In the genomic region with DNA sequence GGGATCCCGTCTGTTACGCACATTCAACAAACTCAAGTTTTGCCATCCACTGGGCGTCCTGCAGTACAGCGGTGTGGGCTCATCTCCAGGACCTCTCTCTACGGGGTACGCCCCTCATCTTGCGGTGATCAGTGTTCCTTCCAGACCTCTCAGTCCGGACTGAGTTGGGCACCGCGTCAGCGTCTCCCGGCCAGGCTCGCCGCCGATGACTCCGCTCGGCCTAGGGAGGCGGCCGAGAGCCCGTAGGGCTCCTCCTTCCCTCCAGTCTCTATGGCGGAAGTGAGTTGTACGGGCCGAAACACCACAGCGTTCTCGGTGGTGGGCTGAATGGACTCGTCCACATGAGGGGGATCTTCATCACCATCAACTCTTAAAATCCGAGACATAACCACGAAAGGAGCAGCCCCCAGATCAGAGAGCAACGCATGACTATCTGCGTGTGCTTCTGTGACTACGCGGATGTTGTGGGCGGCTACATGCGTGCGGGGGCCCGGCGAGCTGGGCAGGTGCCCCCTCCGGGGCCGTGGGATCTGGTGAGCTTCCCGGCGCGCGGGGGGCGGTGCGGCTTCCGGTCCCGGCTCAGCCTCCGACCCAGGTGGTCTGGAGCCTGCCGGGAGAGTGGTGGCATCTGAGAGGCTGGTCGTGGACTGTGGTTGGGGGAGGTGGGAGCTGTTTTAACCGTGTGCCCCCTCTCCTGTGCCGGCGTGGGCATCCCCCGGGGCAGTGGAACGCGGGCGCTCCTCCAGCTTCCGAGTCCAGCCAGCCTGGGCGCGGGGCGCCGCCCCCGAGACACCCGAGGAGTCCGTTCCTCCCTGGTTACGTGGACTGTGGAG, we compare ENCODE assay signal across 8 cellular contexts. TPM values are rescaled to one million over a fixed set of nuclear protein-coding genes. Genes with fewer than 3 reads are reported as not detected.
A peak's percentile ranks its signal among the peaks of the same experiment; 100 is the strongest.
DNase-seq lines count a peak whose midpoint lies in the region; ATAC-seq and TF ChIP-seq lines count a peak whose summit lies in the region.

A gene with protein sequence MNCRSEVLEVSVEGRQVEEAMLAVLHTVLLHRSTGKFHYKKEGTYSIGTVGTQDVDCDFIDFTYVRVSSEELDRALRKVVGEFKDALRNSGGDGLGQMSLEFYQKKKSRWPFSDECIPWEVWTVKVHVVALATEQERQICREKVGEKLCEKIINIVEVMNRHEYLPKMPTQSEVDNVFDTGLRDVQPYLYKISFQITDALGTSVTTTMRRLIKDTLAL (plus strand): TSS at position 569 of the 833 bp plus-strand sequence. CDS start 3,673 bp downstream, outside the sequence.

- H3K9me2 ChIP-seq in GM23338 (ENCODE audit: insufficient read depth): no peaks in the 10 kb centered on the region

- DNase-seq in ELF-1 (ENCODE audit: low read depth, low spot score) (peak; percentile 97), GM23338 (ENCODE audit: low spot score) (peak; percentile 97), LHCN-M2 (ENCODE audit: low read depth) (peak; percentile 93), RPMI7951 (ENCODE audit: low read depth) (peak; percentile 93), fibroblast of lung (ENCODE audit: low read depth in 2 of 2) (peak; percentile 96 to 97)
- DNase-seq in activated T-helper 1 cell treated with anti-CD3 and anti-CD28 coated beads, Interleukin-2, amount 50 U/mL, for 16 hours (ENCODE audit: low read depth in 1 of 2, low spot score in 1 of 2): peak; percentile 59 to 78
- peak; percentile 80 to 92 (median 89) for DNase-seq in naive thymus-derived CD4-positive, alpha-beta T cell
- DNase-seq in stimulated activated naive CD4-positive, alpha-beta T cell treated with Interleukin-2 at 50 U/mL for 16 hours (lab: John Stamatoyannopoulos, UW): peak; percentile 82

- H2AFZ ChIP-seq in GM23338 (peak within 1 kb of the TSS; percentile 97), fibroblast of lung (ENCODE audit: low read length) (peak within 1 kb of the TSS; percentile 93)

- H3K4me3 Mint-ChIP-seq in GM23338: peak within 1 kb of the TSS; percentile 89
- peak within 1 kb of the TSS; percentile 88 to 99 (median 96) for H3K4me3 Mint-ChIP-seq in naive thymus-derived CD4-positive, alpha-beta T cell

- no peaks in the 10 kb centered on the region for H3K9me3 Mint-ChIP-seq in GM23338
- no peaks in the 10 kb centered on the region for H3K9me3 Mint-ChIP-seq in naive thymus-derived CD4-positive, alpha-beta T cell

- H3K36me3 Mint-ChIP-seq in GM23338 (ENCODE audit: low read depth): peaks cover 20% of the 10 kb centered on the region
- H3K36me3 Mint-ChIP-seq in naive thymus-derived CD4-positive, alpha-beta T cell: peaks cover 10 to 21% (median 13%) of the 10 kb centered on the region in 5 donors

- H4K20me1 ChIP-seq in GM23338 (replicated peaks; ENCODE audit: insufficient read depth) (peaks cover 30% of the 10 kb centered on the region), fibroblast of lung (ENCODE audit: control insufficient read depth, extremely low read depth, insufficient read depth, low read length) (no peaks in the 10 kb centered on the region)

- peak within 1 kb of the TSS; percentile 100 for H3K27ac Mint-ChIP-seq in GM23338
- peak within 1 kb of the TSS; percentile 97 to 100 (median 98) for H3K27ac Mint-ChIP-seq in naive thymus-derived CD4-positive, alpha-beta T cell

- intact Hi-C loops in naive thymus-derived CD4-positive, alpha-beta T cell (cut with micrococcal nuclease): loop anchor here (1.0 to 5.0 kb wide), 7 partner anchors 14 to 1307 kb away; a partner anchor contains a TSS

- H3K27me3 ChIP-seq in GM23338 (ENCODE audit: insufficient read depth) (no peaks in the 10 kb centered on the region), fibroblast of lung (ENCODE audit: control insufficient read depth, insufficient read depth, low read length) (no peaks in the 10 kb centered on the region)
- no peaks in the 10 kb centered on the region for H3K27me3 ChIP-seq in naive thymus-derived CD4-positive, alpha-beta T cell (ENCODE audit: control insufficient read depth in 2 of 2, insufficient read depth in 2 of 2, low read length in 2 of 2)

- H3K4me2 ChIP-seq in GM23338 (peak within 1 kb of the TSS; percentile 99), fibroblast of lung (ENCODE audit: extremely low read depth, insufficient read depth, low read length) (peak within 1 kb of the TSS; percentile 87)

- H3K27me3 Mint-ChIP-seq in GM23338 (ENCODE audit: insufficient read depth, low read depth, poor library complexity): peaks cover 13% of the 10 kb centered on the region
- H3K27me3 Mint-ChIP-seq in naive thymus-derived CD4-positive, alpha-beta T cell: peaks cover 0 to 5% (median 0%) of the 10 kb centered on the region in 5 donors

- H3K27ac ChIP-seq in GM23338 (ENCODE audit: low read depth) (peak within 1 kb of the TSS; percentile 91), fibroblast of lung (ENCODE audit: insufficient read depth, low read length) (peak within 1 kb of the TSS; percentile 99)
- peak within 1 kb of the TSS; percentile 87 for H3K27ac ChIP-seq in naive thymus-derived CD4-positive, alpha-beta T cell (ENCODE audit: low read depth, low read length)

- H3K79me2 ChIP-seq in GM23338 (replicated peaks; ENCODE audit: insufficient read depth) (peaks cover 44% of the 10 kb centered on the region), fibroblast of lung (ENCODE audit: control insufficient read depth, insufficient read depth, low read length) (peaks cover 46% of the 10 kb centered on the region)

- H3K4me1 ChIP-seq in GM23338 (ENCODE audit: insufficient read depth): peaks cover 4% of the 10 kb centered on the region
- peaks cover 23% of the 10 kb centered on the region for H3K4me1 ChIP-seq in fibroblast of lung (ENCODE audit: control insufficient read depth, extremely low read depth, insufficient read depth, low read length)
- peaks cover 19 to 31% of the 10 kb centered on the region in 2 donors for H3K4me1 ChIP-seq in naive thymus-derived CD4-positive, alpha-beta T cell (ENCODE audit: control insufficient read depth in 2 of 2, insufficient read depth in 2 of 2, low read length in 2 of 2)

- H3K9ac ChIP-seq in fibroblast of lung (ENCODE audit: insufficient read depth, low read length): peak within 1 kb of the TSS; percentile 96

- TF ChIP-seq CTCF in GM23338 (conservative IDR thresholded peaks at IDR 0.05; ENCODE audit: low read depth in 2 of 2) (peak; percentile 70 to 80), fibroblast of lung (conservative IDR thresholded peaks at IDR 0.05 in 1 of 2, IDR thresholded peaks at IDR 0.05 in 1 of 2; ENCODE audit: low read depth in 1 of 2, low read length in 2 of 2) (peak; percentile 50 to 70)

- POLR2A ChIA-PET in naive thymus-derived CD4-positive, alpha-beta T cell (lab: Charles Lee): interaction anchor here (0.8 to 2.9 kb wide), 13 partner anchors 14 to 936 kb away, joined by 3 to 31 read pairs (median 4); a partner anchor contains a TSS

- H3K9me3 ChIP-seq in fibroblast of lung (ENCODE audit: control insufficient read depth, insufficient read depth, low read depth, low read length): no peaks in the 10 kb centered on the region
- no peaks in the 10 kb centered on the region for H3K9me3 ChIP-seq in naive thymus-derived CD4-positive, alpha-beta T cell (ENCODE audit: control insufficient read depth in 2 of 3, low read length in 3 of 3)

- H3K4me3 ChIP-seq in GM23338 (peak within 1 kb of the TSS; percentile 99), fibroblast of lung (replicated peaks in 1 of 4; ENCODE audit: control extremely low read depth in 1 of 4, insufficient read depth in 1 of 4, low read depth in 3 of 4, low read length in 4 of 4) (peak within 1 kb of the TSS; percentile 74 to 83 (median 79))
- H3K4me3 ChIP-seq in naive thymus-derived CD4-positive, alpha-beta T cell (ENCODE audit: low read length): peak within 1 kb of the TSS; percentile 96

- H3F3A ChIP-seq in GM23338 (replicated peaks; ENCODE audit: low read depth): no peaks in the 10 kb centered on the region; the same call in 1 of the 2 replicates

- peaks cover 14% of the 10 kb centered on the region for H3K4me1 Mint-ChIP-seq in GM23338
- peaks cover 35 to 60% (median 49%) of the 10 kb centered on the region in 7 donors for H3K4me1 Mint-ChIP-seq in naive thymus-derived CD4-positive, alpha-beta T cell

- CTCF ChIA-PET in naive thymus-derived CD4-positive, alpha-beta T cell (lab: Charles Lee): interaction anchor here (0.6 to 21.9 kb wide), 9 partner anchors 8 to 91 kb away, joined by 3 to 457 read pairs (median 4); a partner anchor contains a TSS

- H3K36me3 ChIP-seq in GM23338 (ENCODE audit: insufficient read depth) (peaks cover 7% of the 10 kb centered on the region; the same call in 1 of the 2 replicates), fibroblast of lung (ENCODE audit: control insufficient read depth, insufficient read depth, low read length) (peaks cover 7% of the 10 kb centered on the region)
- peaks cover 0 to 25% (median 0%) of the 10 kb centered on the region in 3 experiments for H3K36me3 ChIP-seq in naive thymus-derived CD4-positive, alpha-beta T cell (ENCODE audit: control insufficient read depth in 2 of 3, insufficient read depth in 3 of 3, low read length in 3 of 3)

- ATAC-seq in GM23338: peak; percentile 98
- ATAC-seq in naive thymus-derived CD4-positive, alpha-beta T cell: peak; percentile 97

TF ChIP-seq in GM23338, 12 proteins besides CTCF, POLR2A, EP300 and RAD21 (continues in another document):
- TF ChIP-seq STAT1 (IDR thresholded peaks at IDR 0.05; ENCODE audit: unreplicated experiment): no peak
- TF ChIP-seq, protein P1, sequence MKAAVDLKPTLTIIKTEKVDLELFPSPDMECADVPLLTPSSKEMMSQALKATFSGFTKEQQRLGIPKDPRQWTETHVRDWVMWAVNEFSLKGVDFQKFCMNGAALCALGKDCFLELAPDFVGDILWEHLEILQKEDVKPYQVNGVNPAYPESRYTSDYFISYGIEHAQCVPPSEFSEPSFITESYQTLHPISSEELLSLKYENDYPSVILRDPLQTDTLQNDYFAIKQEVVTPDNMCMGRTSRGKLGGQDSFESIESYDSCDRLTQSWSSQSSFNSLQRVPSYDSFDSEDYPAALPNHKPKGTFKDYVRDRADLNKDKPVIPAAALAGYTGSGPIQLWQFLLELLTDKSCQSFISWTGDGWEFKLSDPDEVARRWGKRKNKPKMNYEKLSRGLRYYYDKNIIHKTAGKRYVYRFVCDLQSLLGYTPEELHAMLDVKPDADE (IDR thresholded peaks at IDR 0.05): no peak; the same call in 1 of the 2 replicates
- no peak for TF ChIP-seq ZNF331 (CRISPR knock-in tag; IDR thresholded peaks at IDR 0.05; ENCODE audit: low read depth)

RNA-seq across cellular contexts. Expression of the gene that starts here (rescaled TPM):
- 60.3 and 111 TPM in 2 replicates for total RNA-seq in GM23338 (2014; rRNA removed; shearing (Covaris generic))
- polyA plus RNA-seq in GM23338 (2016; fragmentation: Nextera tagmentation; extraction: Ambion mirVana) (27.7 and 29.4 TPM in 2 replicates), fibroblast of lung (82.2 and 82.9 TPM in 2 replicates)
- total RNA-seq in LHCN-M2 (2014; rRNA removed) (69.2 and 70.4 TPM in 2 replicates), fibroblast of lung (90.3 and 103 TPM in 2 replicates)
- polyA plus RNA-seq in LHCN-M2 (2012): 81.8 TPM
- 46.5 and 56.1 TPM in 2 replicates for total RNA-seq in RPMI7951 (2014; rRNA removed; shearing (Covaris generic))
- 78.1 and 79.9 TPM in 2 replicates for polyA plus RNA-seq in fibroblast of lung (2012)
- 109 and 186 TPM in 2 replicates for polyA minus RNA-seq in fibroblast of lung (ENCODE audit: low replicate concordance)
- 10 to 100 TPM; 20.7 to 39.7 (median 34.3) TPM for total RNA-seq in naive thymus-derived CD4-positive, alpha-beta T cell
- 10 to 100 TPM; 20.9 to 30.9 TPM for polyA plus RNA-seq in naive thymus-derived CD4-positive, alpha-beta T cell

Comparison
In these comparisons a context has a peak if more than half of its experiments do, and no peak if none do; other contexts are left out.
1. Peak in every context shown above with its lines: DNase-seq, ATAC-seq, H3K4me3 ChIP-seq and H3K27ac ChIP-seq.